8 cellular contexts compared by ENCODE assay signal in the genomic region with DNA sequence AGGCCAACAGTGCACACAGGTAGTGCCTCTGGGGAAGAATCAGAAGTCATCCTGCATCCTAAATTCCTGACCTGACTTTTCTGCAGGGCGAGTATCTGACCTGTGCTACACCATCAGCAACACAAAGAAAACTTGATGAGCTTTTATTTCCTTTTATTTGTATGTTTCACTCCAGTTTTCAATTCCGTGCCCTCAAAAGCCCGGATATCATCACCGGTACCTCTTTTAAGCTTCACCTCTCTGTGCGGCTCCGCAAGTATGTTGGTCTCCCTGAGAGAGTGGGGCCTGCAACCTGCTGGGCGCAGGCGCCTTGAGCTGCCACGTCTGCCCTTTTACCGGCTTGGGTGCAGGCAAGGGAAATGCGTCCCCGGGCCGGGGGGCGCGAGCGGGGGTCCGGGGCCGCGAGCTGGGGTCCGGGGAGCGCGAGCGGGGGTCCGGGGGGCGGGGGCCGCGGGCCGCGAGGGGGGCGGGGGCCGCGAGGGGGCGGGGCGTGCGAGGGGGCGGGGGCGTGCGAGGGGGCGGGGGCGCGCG. TPM values are rescaled to one million over a fixed set of nuclear protein-coding genes. Genes with fewer than 3 reads are reported as not detected.
DNase-seq lines count a peak whose midpoint lies in the region; ATAC-seq lines count a peak whose summit lies in the region.

No MANE protein-coding gene starts in this region.

- ATAC-seq in left cardiac atrium = peak; percentile 62 to 84

- H3K27me3 ChIP-seq in adipocyte (replicated peaks; ENCODE audit: control insufficient read depth, insufficient read depth, low read length) = no peaks in the 10 kb centered on the region

- H3K36me3 ChIP-seq in adipocyte (ENCODE audit: control insufficient read depth, insufficient read depth, low read length, severe bottlenecking) = no peaks in the 10 kb centered on the region

- H3K9ac ChIP-seq in adipocyte (ENCODE audit: low read length) = peak overlapping the region; percentile 34

- intact Hi-C loops in left cardiac atrium (cut with DNase I) = no loop called here

- H3K4me3 ChIP-seq in adipocyte (ENCODE audit: low read length) = peak overlapping the region; percentile 58

- peak; percentile 12 for DNase-seq in DMS 273 treated with DMSO at 0.1 percent for 48 hours (lab: John Stamatoyannopoulos, UW)
- peak; percentile 20 for DNase-seq in NCI-H748 treated with DMSO at 0.1 percent for 48 hours (lab: John Stamatoyannopoulos, UW)
- DNase-seq in adipocyte (ENCODE audit: low read depth) = peak; percentile 57
- DNase-seq in left cardiac atrium = peak; percentile 76
- DNase-seq in putamen (ENCODE audit: low spot score) = peak; percentile 64
- DNase-seq in NOMO-1 treated with dmso at 0.1 percent for 144 hours (lab: John Stamatoyannopoulos, UW; ENCODE audit: unreplicated experiment) = no peak
- DNase-seq in DMS79 (lab: John Stamatoyannopoulos, UW) = no peak
- DNase-seq in NCI-H1417 (lab: John Stamatoyannopoulos, UW) = no peak

- H3K9me3 ChIP-seq in adipocyte (ENCODE audit: control insufficient read depth, low read length) = no peaks in the 10 kb centered on the region

- H3K4me1 ChIP-seq in adipocyte (ENCODE audit: control insufficient read depth, insufficient read depth, low read length) = peaks cover 2% of the 10 kb centered on the region

RNA-seq across cellular contexts. Expression of a gene that starts 4.3 kb away (rescaled TPM):
- not detected for total RNA-seq in left cardiac atrium

RNA-seq across cellular contexts. Expression of a gene that starts 19.7 kb away (rescaled TPM):
- 10 to 100 TPM; 19.6 to 23.0 TPM for total RNA-seq in left cardiac atrium

RNA-seq across cellular contexts. Expression of a gene that starts 26.6 kb away (rescaled TPM):
- total RNA-seq in left cardiac atrium = not detected

RNA-seq across cellular contexts. Expression of a gene that starts 51.8 kb away (rescaled TPM):
- total RNA-seq in left cardiac atrium = not detected

RNA-seq across cellular contexts. Expression of a gene that starts 59.2 kb away (rescaled TPM):
- 1 to 10 TPM in 1 of 2 donors, under 1 TPM in 1; 0.94 to 1.0 TPM for total RNA-seq in left cardiac atrium

Comparison
In these comparisons a context has a peak if more than half of its experiments do, and no peak if none do; other contexts are left out.
1. DNase-seq: peak in DMS 273 treated with DMSO at 0.1 percent for 48 hours (single experiment), NCI-H748 treated with DMSO at 0.1 percent for 48 hours (single experiment), adipocyte (single experiment), left cardiac atrium (single experiment) and putamen (single experiment); none in NOMO-1 treated with dmso at 0.1 percent for 144 hours (single experiment), DMS79 (single experiment) and NCI-H1417 (0 of 3).